In the genomic region with DNA sequence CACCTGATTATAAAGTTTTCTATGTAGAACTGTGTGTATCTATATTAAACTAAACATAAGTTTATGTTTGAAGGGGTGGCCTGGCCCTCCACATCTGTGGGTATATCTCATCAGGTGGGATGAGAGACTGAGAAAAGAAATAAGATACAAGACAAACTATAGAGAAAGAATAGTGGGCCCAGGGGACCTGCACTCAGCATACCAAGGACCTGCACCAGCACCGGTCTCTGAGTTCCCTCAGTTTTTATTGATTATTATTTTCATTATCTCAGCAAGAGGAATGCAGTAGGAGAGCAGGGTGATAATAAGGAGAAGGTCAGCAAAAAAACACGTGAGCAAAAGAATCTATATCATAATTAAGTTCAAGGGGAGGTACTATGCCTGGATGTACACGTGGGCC, we compare ENCODE assay signal across 14 cellular contexts. TPM values are rescaled to one million over a fixed set of nuclear protein-coding genes. Genes with fewer than 3 reads are reported as not detected.
DNase-seq lines count a peak whose midpoint lies in the region; ATAC-seq, FAIRE-seq and TF ChIP-seq lines count a peak whose summit lies in the region.
"Not testable (repeated sequence)": the region's sequence is repeated elsewhere in the genome, so short reads cannot be mapped to it uniquely, and the experiment has no call there.
"Had no signal": no experiment of that assay in that cellular context is flagged by ENCODE, and none has a peak within 500 bp of the region (broad histone marks: within the 10 kb centered on the region; RNA-seq: fewer than 3 reads in every experiment).

No MANE protein-coding gene starts in this region.

- TF ChIP-seq RAD21 in HepG2 (CRISPR knock-in tag; IDR thresholded peaks at IDR 0.05): not testable (repeated sequence)

- not testable (repeated sequence) for H3K36me3 ChIP-seq in DND-41 (ENCODE audit: insufficient read depth, low read length); esophagus muscularis mucosa; HepG2 (replicated peaks in 1 of 2; ENCODE audit: control insufficient read depth in 1 of 2, insufficient read depth in 2 of 2, low read length in 2 of 2); sigmoid colon

- not testable (repeated sequence) for H3K36me3 Mint-ChIP-seq in type B pancreatic cell

- not testable (repeated sequence) for H3K9me3 ChIP-seq in DND-41 (ENCODE audit: insufficient read depth, low read length, severe bottlenecking); esophagus muscularis mucosa; sigmoid colon
- H3K9me3 ChIP-seq in HepG2 (ENCODE audit: low read length): peaks cover 39% of the 10 kb centered on the region

- not testable (repeated sequence) for H3K4me1 Mint-ChIP-seq in type B pancreatic cell (ENCODE audit: unreplicated experiment)

- H3K9ac ChIP-seq in DND-41 (ENCODE audit: low read depth, low read length); HepG2 (ENCODE audit: insufficient read depth, low read depth, low read length): not testable (repeated sequence)

- intact Hi-C loops in esophagus muscularis mucosa (cut with DNase I); HepG2 (cut with micrococcal nuclease; ENCODE audit: unreplicated experiment); sigmoid colon (cut with DNase I): not testable (repeated sequence)

- TF ChIP-seq CTCF in DND-41 (IDR thresholded peaks at IDR 0.05; ENCODE audit: borderline replicate concordance, extremely low read depth, low read length, poor library complexity, severe bottlenecking); esophagus muscularis mucosa (IDR thresholded peaks at IDR 0.05); HepG2 (CRISPR knock-in tag; IDR thresholded peaks at IDR 0.05); sigmoid colon (IDR thresholded peaks at IDR 0.05); type B pancreatic cell (conservative IDR thresholded peaks at IDR 0.05): not testable (repeated sequence)

- DNase-seq in DND-41; HepG2 (ENCODE audit: low spot score): not testable (repeated sequence)
- DNase-seq in LoVo (ENCODE audit: low spot score) (peak; percentile 0), esophagus muscularis mucosa (ENCODE audit: extremely low spot score) (peak; percentile 90), sigmoid colon (peak; percentile 61), type B pancreatic cell (ENCODE audit: extremely low spot score, unreplicated experiment) (peak; percentile 60)
- peak; percentile 6 for DNase-seq in activated CD8-positive, alpha-beta memory T cell treated with anti-CD3 and anti-CD28 coated beads, Interleukin-2, amount 50 U/mL, for 4 hours

- H4K20me1 ChIP-seq in DND-41 (ENCODE audit: insufficient read depth, low read length); HepG2 (ENCODE audit: insufficient read depth, low read length): not testable (repeated sequence)

- H3K27ac Mint-ChIP-seq in type B pancreatic cell: not testable (repeated sequence)

- ATAC-seq in DND-41 (ENCODE audit: insufficient read depth, low read depth); HepG2: not testable (repeated sequence)

- FAIRE-seq in HepG2 (lab: Jason Lieb, UNC): not testable (repeated sequence)

- H3K27me3 Mint-ChIP-seq in type B pancreatic cell: not testable (repeated sequence)

- not testable (repeated sequence) for TF ChIP-seq EP300 in esophagus muscularis mucosa (IDR thresholded peaks at IDR 0.05); HepG2 (IDR thresholded peaks at IDR 0.05; ENCODE audit: low read depth in 2 of 2, low read length in 2 of 2); HepG2 (CRISPR knock-in tag; IDR thresholded peaks at IDR 0.05; ENCODE audit: borderline replicate concordance); sigmoid colon (IDR thresholded peaks at IDR 0.05)

- POLR2A ChIA-PET in HepG2 (lab: Yijun Ruan, JAX): not testable (repeated sequence)

- not testable (repeated sequence) for H3K4me3 ChIP-seq in DND-41 (ENCODE audit: low read depth in 1 of 2, low read length in 2 of 2); esophagus muscularis mucosa; HepG2 (replicated peaks in 1 of 3; ENCODE audit: insufficient read depth in 1 of 3, low read depth in 2 of 3, low read length in 3 of 3); sigmoid colon

- not testable (repeated sequence) for H3K4me3 Mint-ChIP-seq in type B pancreatic cell

- in situ Hi-C loops in HepG2 (cut with HindIII; ENCODE audit: extremely low pct_ligation_motif_present, low pct_unique_long_range_greater_than_20kb): not testable (repeated sequence)

- TF ChIP-seq POLR2A in esophagus muscularis mucosa (IDR thresholded peaks at IDR 0.05; ENCODE audit: low read depth); HepG2 (IDR thresholded peaks at IDR 0.05; ENCODE audit: insufficient read depth in 1 of 2, low read depth in 2 of 2, low read length in 2 of 2); sigmoid colon (IDR thresholded peaks at IDR 0.05): not testable (repeated sequence)

- not testable (repeated sequence) for H3K4me2 ChIP-seq in DND-41 (ENCODE audit: insufficient read depth, low read length); HepG2 (ENCODE audit: low read depth, low read length)

- CTCF ChIA-PET in HepG2 (lab: Yijun Ruan, JAX; ENCODE audit: low intra/inter-chr PET ratio, low total read pairs): not testable (repeated sequence)

- BruUV-seq in HepG2 (replicated peaks; lab: Mats Ljungman, UMichigan): not testable (repeated sequence)

- H3K4me1 ChIP-seq in DND-41 (ENCODE audit: insufficient read depth, low read length): peaks cover 38% of the 10 kb centered on the region
- not testable (repeated sequence) for H3K4me1 ChIP-seq in esophagus muscularis mucosa; HepG2 (ENCODE audit: insufficient read depth, low read length); sigmoid colon

- H3K27me3 ChIP-seq in DND-41 (ENCODE audit: insufficient read depth, low read length, poor library complexity); HepG2 (ENCODE audit: control insufficient read depth in 1 of 2, insufficient read depth in 2 of 2, low read length in 2 of 2); sigmoid colon: not testable (repeated sequence)
- H3K27me3 ChIP-seq in esophagus muscularis mucosa: peaks cover 0 to 35% (median 0%) of the 10 kb centered on the region in 4 donors

- H3K79me2 ChIP-seq in DND-41 (ENCODE audit: insufficient read depth, low read length); HepG2 (ENCODE audit: insufficient read depth, low read length): not testable (repeated sequence)

- 47% methylated on average over 3 of the region's 3 CpGs for WGBS in esophagus muscularis mucosa
- 4% methylated on average over 3 of the region's 3 CpGs for WGBS in HepG2 (ENCODE audit: low lambda C conversion rate)
- 40 to 43% methylated on average over 3 of the region's 3 CpGs for WGBS in sigmoid colon, 2 donors

- H3K9me3 Mint-ChIP-seq in type B pancreatic cell: not testable (repeated sequence)

- not testable (repeated sequence) for H2AFZ ChIP-seq in DND-41 (ENCODE audit: low read depth, low read length); HepG2 (ENCODE audit: low read length)

- 0 out of 2 replicates have a peak overlapping the region, but pooled peaks have one; percentile 12 for H3K27ac ChIP-seq in DND-41 (ENCODE audit: low read length)
- H3K27ac ChIP-seq in esophagus muscularis mucosa (replicated peaks in 1 of 4); HepG2 (ENCODE audit: extremely low read length, insufficient read depth, low read length); sigmoid colon: not testable (repeated sequence)

RNA-seq across cellular contexts. Expression of a gene that starts 41.9 kb away (rescaled TPM):
- total RNA-seq in esophagus muscularis mucosa (not detected), HepG2 (2016; rRNA removed; fragmentation: Illumina TruSeq; extraction: Trizol) (not detected in 2 replicates), sigmoid colon (not detected), type B pancreatic cell (ENCODE audit: low replicate concordance) (not detected in 2 replicates)
- not detected in 2 replicates for total RNA-seq in HepG2 (2016; cell fraction: cytosol; rRNA removed; fragmentation: Illumina TruSeq; extraction: Trizol; ENCODE audit: low read depth)
- not detected in 2 replicates for total RNA-seq in HepG2 (2016; cell fraction: insoluble cytoplasmic fraction; rRNA removed; fragmentation: Illumina TruSeq; extraction: Trizol)
- total RNA-seq in HepG2 (2016; cell fraction: membrane; rRNA removed; fragmentation: Illumina TruSeq; extraction: Trizol): not detected in 2 replicates
- total RNA-seq in HepG2 (2016; cell fraction: nucleus; rRNA removed; fragmentation: Illumina TruSeq; extraction: Trizol): not detected in 2 replicates
- polyA plus RNA-seq in HepG2 (2011; rRNA removed) (not detected in 2 replicates), sigmoid colon (not detected)
- not detected in 2 replicates for polyA plus RNA-seq in HepG2 (2011; cell fraction: cytosol; rRNA removed)
- polyA plus RNA-seq in HepG2 (2011; cell fraction: nucleus; rRNA removed): not detected in 2 replicates
- not detected in 2 replicates for polyA plus RNA-seq in HepG2 (2012)
- not detected in 2 replicates for polyA plus RNA-seq in HepG2 (2016; cell fraction: cytosol; fragmentation: Illumina TruSeq; extraction: Trizol; ENCODE audit: low read depth)
- not detected in 2 replicates for polyA plus RNA-seq in HepG2 (2016; cell fraction: insoluble cytoplasmic fraction; fragmentation: Illumina TruSeq; extraction: Trizol; ENCODE audit: low read depth)
- polyA plus RNA-seq in HepG2 (2016; cell fraction: membrane; fragmentation: Illumina TruSeq; extraction: Trizol; ENCODE audit: low read depth): not detected in 2 replicates
- polyA plus RNA-seq in HepG2 (2016; cell fraction: nucleus; fragmentation: Illumina TruSeq; extraction: Trizol; ENCODE audit: insufficient read depth, low read depth): not detected in 2 replicates
- not detected in 2 replicates for polyA minus RNA-seq in HepG2 (2011; rRNA and poly(A)+ RNA removed; ENCODE audit: low replicate concordance)
- not detected in 2 replicates for polyA minus RNA-seq in HepG2 (2011; cell fraction: cytosol; rRNA and poly(A)+ RNA removed)
- polyA minus RNA-seq in HepG2 (2011; cell fraction: nucleus; rRNA and poly(A)+ RNA removed): not detected in 2 replicates
- total RNA-seq: A673; Calu3; CD8-positive, alpha-beta T cell; G401; GM12878; H7 had no signal
- polyA plus RNA-seq: AG04450, GM12878 had no signal
